In genomic region chr3:127616836-127617605, GRCh38 we compare ENCODE assay signal across 1 cellular context.
TF ChIP-seq lines count a peak whose summit lies in the region.

No MANE protein-coding gene starts in this region.

TF ChIP-seq in H1, 55 proteins besides CTCF, POLR2A, EP300 and RAD21:
- TF ChIP-seq EGR1 (IDR thresholded peaks at IDR 0.05; ENCODE audit: borderline replicate concordance, low read depth, low read length) (no peak), TEAD4 (IDR thresholded peaks at IDR 0.05; ENCODE audit: low read depth, low read length) (no peak), HDAC6 (IDR thresholded peaks at IDR 0.05; ENCODE audit: low read depth, low read length) (no peak), TCF12 (IDR thresholded peaks at IDR 0.05; ENCODE audit: low read depth, low read length) (no peak), CBX5 (IDR thresholded peaks at IDR 0.05; ENCODE audit: low read depth, low read length) (no peak), KDM4A (IDR thresholded peaks at IDR 0.05; ENCODE audit: low read depth, low read length, severe bottlenecking) (no peak), USF2 (IDR thresholded peaks at IDR 0.05; ENCODE audit: low read length) (no peak)
TF ChIP-seq in H1: peak in this region for 0.
